10 cellular contexts compared by ENCODE assay signal in the genomic region with DNA sequence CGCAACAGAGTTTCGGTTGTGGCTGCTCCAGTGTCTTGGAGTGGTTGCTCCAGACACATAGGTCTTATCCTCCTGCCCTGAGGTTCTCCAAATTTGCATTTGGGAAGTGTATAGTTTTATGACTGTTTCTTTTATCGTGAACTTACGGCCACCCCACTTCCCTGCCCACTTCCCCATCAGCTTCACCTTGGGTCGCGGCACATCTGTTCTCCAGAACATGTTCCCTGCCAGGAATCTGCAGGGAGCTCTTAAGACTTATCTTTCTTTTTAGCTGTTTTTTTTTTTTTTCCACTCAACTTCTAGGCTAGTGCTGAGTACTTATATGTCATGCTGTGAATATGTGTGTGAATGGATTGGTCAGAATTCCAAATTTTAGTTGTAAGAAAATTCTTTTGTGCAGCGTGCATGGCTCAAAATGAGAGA.
DNase-seq lines count a peak whose midpoint lies in the region; ATAC-seq, FAIRE-seq and TF ChIP-seq lines count a peak whose summit lies in the region.
"Had no signal": no experiment of that assay in that cellular context is flagged by ENCODE, and none has a peak within 500 bp of the region (broad histone marks: within the 10 kb centered on the region; RNA-seq: fewer than 3 reads in every experiment).

No MANE protein-coding gene starts in this region.

- no peak overlapping the region for H2AK9ac ChIP-seq in IMR-90 (replicated peaks; ENCODE audit: low read depth, low read length, poor library complexity)

- TF ChIP-seq EP300 in GM12878 (IDR thresholded peaks at IDR 0.05; ENCODE audit: borderline replicate concordance in 1 of 2, control insufficient read depth in 1 of 2, low read depth in 2 of 2, low read length in 2 of 2): no peak

- TF ChIP-seq RAD21 in IMR-90 (IDR thresholded peaks at IDR 0.05; ENCODE audit: low read length) (no peak), GM12878 (IDR thresholded peaks at IDR 0.05; ENCODE audit: insufficient read depth, low read depth, low read length) (no peak)

- H3K36me3 Mint-ChIP-seq in activated CD4-positive, alpha-beta T cell treated with anti-CD3 and anti-CD28 coated beads, Interleukin-2, amount 10 ng/mL, durations not matched to agents 24 days and 14 days (ENCODE audit: low read depth): peaks cover 61% of the 10 kb centered on the region

- peak overlapping the region; percentile 44; the same call in 1 of the 2 replicates for H2AK5ac ChIP-seq in IMR-90 (ENCODE audit: low read depth, low read length)

- TF ChIP-seq CTCF in IMR-90 (conservative IDR thresholded peaks at IDR 0.05; ENCODE audit: low read depth, low read length) (no peak), GM12878 (IDR thresholded peaks at IDR 0.05 in 2 of 3, conservative IDR thresholded peaks at IDR 0.05 in 1 of 3; ENCODE audit: control insufficient read depth in 2 of 3, extremely low read depth in 1 of 3, insufficient read depth in 1 of 3, low read depth in 3 of 3, low read length in 3 of 3) (no peak), left lung (IDR thresholded peaks at IDR 0.05) (no peak), thyroid gland (IDR thresholded peaks at IDR 0.05) (no peak)

- DNase-seq in IMR-90 (peak; percentile 56), GM12878 (ENCODE audit: low read depth, low spot score) (no peak), left lung (no peak), thyroid gland (peak; percentile 28 to 32), DMS153 treated with DMSO at 0.1 percent for 48 hours (lab: John Stamatoyannopoulos, UW; ENCODE audit: unreplicated experiment) (no peak), NCI-H2029 treated with DMSO at 0.1 percent for 48 hours (lab: John Stamatoyannopoulos, UW) (no peak)
- DNase-seq in activated CD4-positive, alpha-beta T cell treated with anti-CD3 and anti-CD28 coated beads, Interleukin-2, amount 10 ng/mL, durations not matched to agents 24 days and 14 days: no peak
- DNase-seq: activated T-cell treated with anti-CD3 and anti-CD28 coated beads, Interleukin-2, amount 50 U/mL, for 4 hours; NCI-H2081 treated with DMSO at 0.1 percent for 48 hours; RPMI8226 had no signal

- H4K20me1 ChIP-seq in IMR-90 (ENCODE audit: insufficient read depth, low read length): no peaks in the 10 kb centered on the region
- H4K20me1 ChIP-seq in GM12878 (ENCODE audit: control insufficient read depth, insufficient read depth): no peaks in the 10 kb centered on the region

- H4K91ac ChIP-seq in IMR-90 (ENCODE audit: insufficient read depth, low read depth, low read length): no peak overlapping the region; the same call in 1 of the 2 replicates

- H3K27me3 ChIP-seq in IMR-90 (ENCODE audit: control insufficient read depth, insufficient read depth, low read length) (no peaks in the 10 kb centered on the region), GM12878 (replicated peaks in 1 of 2; ENCODE audit: control insufficient read depth in 2 of 2, insufficient read depth in 2 of 2, low read length in 1 of 2) (no peaks in the 10 kb centered on the region), left lung (no peaks in the 10 kb centered on the region), thyroid gland (no peaks in the 10 kb centered on the region)

- H3K27ac Mint-ChIP-seq in activated CD4-positive, alpha-beta T cell treated with anti-CD3 and anti-CD28 coated beads, Interleukin-2, amount 10 ng/mL, durations not matched to agents 24 days and 14 days: no peak overlapping the region

- peaks cover 98% of the 10 kb centered on the region for H3K79me2 ChIP-seq in GM12878 (ENCODE audit: control insufficient read depth, insufficient read depth, low read length)

- H3K9me1 ChIP-seq in IMR-90 (ENCODE audit: insufficient read depth, low read length): peaks cover 15% of the 10 kb centered on the region

- peak overlapping the region in 1 of 2 experiments; percentile 30; a peak in 1 of 4 replicates for H4K8ac ChIP-seq in IMR-90 (ENCODE audit: low read depth in 2 of 2, low read length in 2 of 2)

- no peak overlapping the region for H3K4me3 ChIP-seq in IMR-90 (ENCODE audit: insufficient read depth, low read depth, low read length)
- H3K4me3 ChIP-seq in GM12878: peak overlapping the region; percentile 8; the same call in 1 of the 2 replicates
- no peak overlapping the region for H3K4me3 ChIP-seq in left lung
- no peak overlapping the region for H3K4me3 ChIP-seq in thyroid gland (replicated peaks in 1 of 3)

- no peak overlapping the region for H3K23ac ChIP-seq in IMR-90 (ENCODE audit: low read depth, low read length)

- H3K9me3 ChIP-seq in IMR-90 (ENCODE audit: control insufficient read depth, insufficient read depth, low read length): no peaks in the 10 kb centered on the region
- peaks cover 4% of the 10 kb centered on the region for H3K9me3 ChIP-seq in GM12878 (replicated peaks; ENCODE audit: control insufficient read depth, insufficient read depth, low read length)
- no peaks in the 10 kb centered on the region for H3K9me3 ChIP-seq in left lung
- no peaks in the 10 kb centered on the region for H3K9me3 ChIP-seq in thyroid gland

- POLR2A ChIA-PET in IMR-90 (lab: Charles Lee; ENCODE audit: unreplicated experiment): no interaction called here
- POLR2A ChIA-PET in GM12878 (lab: Charles Lee): interaction anchor here (0.6 to 4.4 kb wide), 5 partner anchors 7 to 161 kb away, joined by 3 to 30 read pairs (median 6); no protein-coding TSS in a partner anchor

- H2BK15ac ChIP-seq in IMR-90 (ENCODE audit: low read depth, low read length): no peak overlapping the region

- CTCF ChIA-PET in IMR-90 (lab: Yijun Ruan, JAX): interaction anchor here (0.5 kb wide), 1 partner anchor 89 kb away, joined by 3 read pairs; no protein-coding TSS in a partner anchor
- CTCF ChIA-PET in GM12878 (lab: Yijun Ruan, JAX): no interaction called here

- no peaks in the 10 kb centered on the region for H3K27me3 Mint-ChIP-seq in activated CD4-positive, alpha-beta T cell treated with anti-CD3 and anti-CD28 coated beads, Interleukin-2, amount 10 ng/mL, durations not matched to agents 24 days and 14 days

- H3K27ac ChIP-seq in IMR-90 (ENCODE audit: insufficient read depth, low read length) (no peak overlapping the region), GM12878 (ENCODE audit: control insufficient read depth, insufficient read depth) (peak overlapping the region; percentile 89), left lung (peak overlapping the region in 1 of 2 donors; percentile 50), thyroid gland (peak overlapping the region in 1 of 3 donors; percentile 19)

- dilution Hi-C loops in IMR-90 (cut with HindIII; ENCODE audit: low sequenced_read_pairs, unreplicated experiment): no loop called here

- H3K4me1 Mint-ChIP-seq in activated CD4-positive, alpha-beta T cell treated with anti-CD3 and anti-CD28 coated beads, Interleukin-2, amount 10 ng/mL, durations not matched to agents 24 days and 14 days: peaks cover 68% of the 10 kb centered on the region

- H3K9me3 Mint-ChIP-seq in activated CD4-positive, alpha-beta T cell treated with anti-CD3 and anti-CD28 coated beads, Interleukin-2, amount 10 ng/mL, durations not matched to agents 24 days and 14 days: peaks cover 9% of the 10 kb centered on the region

- 0 out of 2 replicates have a peak overlapping the region, but pooled peaks have one; percentile 8 for H3K14ac ChIP-seq in IMR-90 (replicated peaks; ENCODE audit: low read depth, low read length)

- H2BK5ac ChIP-seq in IMR-90 (ENCODE audit: low read depth, low read length, poor library complexity, severe bottlenecking): no peak overlapping the region

- peak overlapping the region; percentile 28; the same call in 1 of the 2 replicates for H3K4ac ChIP-seq in IMR-90 (ENCODE audit: low read depth, low read length)

- no peak overlapping the region for H2BK20ac ChIP-seq in IMR-90 (ENCODE audit: low read depth, low read length)

- BruUV-seq in IMR-90 (replicated peaks; lab: Mats Ljungman, UMichigan) (no TSS peak), GM12878 (replicated peaks; lab: Mats Ljungman, UMichigan) (no TSS peak)

- H3K4me1 ChIP-seq in IMR-90 (ENCODE audit: control insufficient read depth, insufficient read depth, low read length) (peaks cover 17% of the 10 kb centered on the region), GM12878 (ENCODE audit: control insufficient read depth, insufficient read depth, low read length) (peaks cover 98% of the 10 kb centered on the region), left lung (peaks cover 11 to 71% of the 10 kb centered on the region in 2 donors), thyroid gland (peaks cover 40 to 65% of the 10 kb centered on the region in 2 donors)

- in situ Hi-C loops in IMR-90 (cut with MboI; ENCODE audit: low sequenced_read_pairs) (loop anchor here (25.0 kb wide), 1 partner anchor 987 kb away; a partner anchor contains a TSS), GM12878 (cut with MboI) (loop anchor here (5.0 kb wide), 1 partner anchor 73 kb away; no protein-coding TSS in a partner anchor)

- 0 out of 2 replicates have a peak overlapping the region, but pooled peaks have one; percentile 11 for H2BK120ac ChIP-seq in IMR-90 (ENCODE audit: low read depth, low read length)

- H3K4me2 ChIP-seq in IMR-90 (ENCODE audit: low read depth, low read length) (0 out of 2 replicates have a peak overlapping the region, but pooled peaks have one; percentile 3), GM12878 (ENCODE audit: control insufficient read depth, insufficient read depth) (peak overlapping the region; percentile 45)

- H3K56ac ChIP-seq in IMR-90 (ENCODE audit: extremely low read depth, insufficient read depth, low read length): no peak overlapping the region

- H3K36me3 ChIP-seq in IMR-90 (ENCODE audit: control insufficient read depth, insufficient read depth, low read length) (no peaks in the 10 kb centered on the region), GM12878 (ENCODE audit: control insufficient read depth in 2 of 2, insufficient read depth in 2 of 2, low read length in 1 of 2) (peaks cover 10 to 14% of the 10 kb centered on the region in 2 experiments), left lung (no peaks in the 10 kb centered on the region), thyroid gland (no peaks in the 10 kb centered on the region)

- ATAC-seq in IMR-90 (ENCODE audit: low read depth) (no peak), GM12878 (no peak), left lung (peak; percentile 40)
- ATAC-seq: activated T-cell treated with anti-CD3 and anti-CD28 coated beads, Interleukin-2, amount 50 U/mL, for 4 hours had no signal

- H3K4me3 Mint-ChIP-seq in activated CD4-positive, alpha-beta T cell treated with anti-CD3 and anti-CD28 coated beads, Interleukin-2, amount 10 ng/mL, durations not matched to agents 24 days and 14 days: no peak overlapping the region
- H3K4me3 Mint-ChIP-seq: activated T-cell treated with anti-CD3 and anti-CD28 coated beads, Interleukin-2, amount 50 U/mL, for 4 hours had no signal

- intact Hi-C loops in IMR-90 (cut with micrococcal nuclease): no loop called here
- intact Hi-C loops in GM12878 (cut with micrococcal nuclease; ENCODE audit: unreplicated experiment): no loop called here
- intact Hi-C loops in left lung (cut with DNase I): no loop called here
- intact Hi-C loops in thyroid gland (cut with DNase I): no loop called here
- intact Hi-C loops in activated CD4-positive, alpha-beta T cell treated with anti-CD3 and anti-CD28 coated beads, Interleukin-2, amount 10 ng/mL, durations not matched to agents 24 days and 14 days (cut with micrococcal nuclease): loop anchor here (5.0 kb wide), 1 partner anchor 307 kb away; no protein-coding TSS in a partner anchor

- FAIRE-seq in GM12878 (lab: Jason Lieb, UNC): no peak

- RAD21 ChIA-PET in GM12878 (lab: Charles Lee; ENCODE audit: unreplicated experiment): interaction anchor here (0.7 to 19.9 kb wide), 7 partner anchors 5 to 308 kb away, joined by 3 to 497 read pairs (median 6); no protein-coding TSS in a partner anchor

- no peak overlapping the region for H4K5ac ChIP-seq in IMR-90 (ENCODE audit: low read depth, low read length)

- H3K9ac ChIP-seq in IMR-90 (ENCODE audit: low read depth, low read length) (no peak overlapping the region), GM12878 (ENCODE audit: control insufficient read depth, insufficient read depth, low read length) (peak overlapping the region; percentile 7; the same call in 1 of the 2 replicates)

- H2AFZ ChIP-seq in IMR-90 (replicated peaks; ENCODE audit: low read length, poor library complexity) (no peak overlapping the region), GM12878 (ENCODE audit: control insufficient read depth, low read depth, low read length) (no peak overlapping the region)

- TF ChIP-seq POLR2A in IMR-90 (IDR thresholded peaks at IDR 0.05; ENCODE audit: low read depth, low read length) (no peak), GM12878 (IDR thresholded peaks at IDR 0.05; ENCODE audit: low read depth, low read length) (no peak), thyroid gland (IDR thresholded peaks at IDR 0.05) (no peak)

- H3K18ac ChIP-seq in IMR-90 (ENCODE audit: low read depth, low read length): no peak overlapping the region

- H3K79me1 ChIP-seq in IMR-90 (ENCODE audit: low read depth in 1 of 2, low read length in 2 of 2): peaks cover 44 to 95% of the 10 kb centered on the region in 2 experiments

- WGBS in IMR-90 (ENCODE audit: extremely low coverage in 2 of 2, insufficient read length in 1 of 2), 2 experiments: 80% methylated on average over 1 of the region's 7 CpGs; no CpG with 5 or more reads in 1 of the 2 experiments
- WGBS in GM12878 (ENCODE audit: insufficient coverage, insufficient replicate concordance, low lambda C conversion rate, missing lambda C conversion rate): 66% methylated on average over 7 of the region's 7 CpGs
- WGBS in thyroid gland, 2 donors: 37 to 48% methylated on average over 7 of the region's 7 CpGs

- SMC1A ChIA-PET in GM12878 (lab: Charles Lee; ENCODE audit: uncharacterized antibody, unreplicated experiment): interaction anchor here (0.6 to 21.5 kb wide), 6 partner anchors 7 to 858 kb away, joined by 3 to 433 read pairs (median 60); no protein-coding TSS in a partner anchor

Comparison
In these comparisons a context has a peak if more than half of its experiments do, and no peak if none do; other contexts are left out.
1. DNase-seq: peak in IMR-90 (single experiment) and thyroid gland (2 of 2); none in GM12878 (single experiment), left lung (0 of 2), activated CD4-positive, alpha-beta T cell treated with anti-CD3 and anti-CD28 coated beads, Interleukin-2, amount 10 ng/mL, durations not matched to agents 24 days and 14 days (single experiment), DMS153 treated with DMSO at 0.1 percent for 48 hours (single experiment) and NCI-H2029 treated with DMSO at 0.1 percent for 48 hours (single experiment).